11 cellular contexts compared by ENCODE assay signal in the genomic region with DNA sequence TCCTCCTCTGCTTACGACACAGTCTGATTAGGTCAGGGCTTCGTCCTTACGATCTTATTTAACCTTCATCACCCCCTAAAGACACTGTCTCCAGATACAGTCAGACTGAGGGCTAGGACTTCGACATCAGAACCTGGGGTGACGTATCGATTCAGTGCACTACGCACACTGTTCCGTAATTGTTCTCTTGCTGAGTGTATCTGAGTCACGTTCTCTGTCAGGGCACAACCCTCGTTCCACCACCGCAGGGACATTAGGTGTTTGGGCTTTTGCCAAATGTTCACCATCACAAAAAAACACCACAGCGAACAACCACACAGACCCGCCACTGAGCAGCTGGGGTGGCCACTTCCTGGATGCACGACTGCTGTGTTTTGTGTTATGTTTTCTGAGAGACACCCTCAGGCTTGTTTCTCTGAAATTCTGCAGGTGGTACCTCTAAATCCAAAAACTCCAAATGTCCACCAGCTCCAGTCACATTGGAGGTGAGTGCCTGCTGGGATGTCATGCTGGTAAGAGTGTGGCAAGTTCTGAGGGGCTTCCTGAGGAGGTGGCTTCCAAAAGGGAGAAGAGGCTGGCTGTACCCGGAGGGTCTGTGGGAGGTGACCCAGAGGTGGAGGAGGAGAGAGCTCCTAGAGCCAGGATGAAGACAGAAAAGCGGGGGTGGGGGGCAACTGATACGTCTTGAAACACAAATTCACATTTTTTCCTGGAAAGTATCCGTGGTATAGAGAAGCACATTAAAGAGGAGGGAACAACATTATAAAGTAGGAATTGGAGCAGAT.
DNase-seq lines count a peak whose midpoint lies in the region; ATAC-seq, FAIRE-seq and TF ChIP-seq lines count a peak whose summit lies in the region.
"Had no signal": no experiment of that assay in that cellular context is flagged by ENCODE, and none has a peak within 500 bp of the region (broad histone marks: within the 10 kb centered on the region; RNA-seq: fewer than 3 reads in every experiment).

No MANE protein-coding gene starts in this region.

- no peaks in the 10 kb centered on the region for H3K9me3 Mint-ChIP-seq in CD8-positive, alpha-beta memory T cell
- no peaks in the 10 kb centered on the region for H3K9me3 Mint-ChIP-seq in activated naive CD8-positive, alpha-beta T cell (ENCODE audit: low read depth)

- peaks cover 30 to 78% (median 37%) of the 10 kb centered on the region in 3 donors for H3K4me1 Mint-ChIP-seq in CD8-positive, alpha-beta memory T cell
- H3K4me1 Mint-ChIP-seq in activated naive CD8-positive, alpha-beta T cell (ENCODE audit: low read depth), result peaks cover 22% of the 10 kb centered on the region

- H3K4me3 Mint-ChIP-seq in CD8-positive, alpha-beta memory T cell, result peak overlapping the region; percentile 43 to 83 (median 77)
- H3K4me3 Mint-ChIP-seq in activated naive CD8-positive, alpha-beta T cell, result peak overlapping the region; percentile 52

- no peak overlapping the region for H3K4me2 ChIP-seq in osteoblast (ENCODE audit: insufficient read depth, low read length)

- no peak overlapping the region for H2AFZ ChIP-seq in osteoblast (ENCODE audit: low read length)

- peak overlapping the region; percentile 82 to 98 (median 96) for H3K27ac Mint-ChIP-seq in CD8-positive, alpha-beta memory T cell
- no peak overlapping the region for H3K27ac Mint-ChIP-seq in activated naive CD8-positive, alpha-beta T cell

- H3K4me1 ChIP-seq in CD8-positive, alpha-beta memory T cell (ENCODE audit: insufficient read depth, low read length), result peaks cover 37% of the 10 kb centered on the region
- peaks cover 6% of the 10 kb centered on the region for H3K4me1 ChIP-seq in osteoblast (ENCODE audit: insufficient read depth, low read length)
- H3K4me1 ChIP-seq in pancreas, result no peaks in the 10 kb centered on the region

- WGBS in pancreas, 2 donors, result 77 to 90% methylated on average over 18 of the region's 18 CpGs

- no peaks in the 10 kb centered on the region for H3K36me3 Mint-ChIP-seq in CD8-positive, alpha-beta memory T cell
- no peaks in the 10 kb centered on the region for H3K36me3 Mint-ChIP-seq in activated naive CD8-positive, alpha-beta T cell

- no peaks in the 10 kb centered on the region for H3K9me3 ChIP-seq in CD8-positive, alpha-beta memory T cell (ENCODE audit: low read length)
- no peaks in the 10 kb centered on the region for H3K9me3 ChIP-seq in osteoblast (ENCODE audit: low read depth, low read length)
- no peaks in the 10 kb centered on the region for H3K9me3 ChIP-seq in pancreas
- H3K9me3 ChIP-seq: neutrophil had no signal

- H3K27me3 ChIP-seq in CD8-positive, alpha-beta memory T cell (ENCODE audit: insufficient read depth, low read length, poor library complexity, severe bottlenecking), result no peaks in the 10 kb centered on the region
- H3K27me3 ChIP-seq in osteoblast (ENCODE audit: insufficient read depth, low read length) (peaks cover 18% of the 10 kb centered on the region), pancreas (no peaks in the 10 kb centered on the region)

- peaks cover 5 to 17% of the 10 kb centered on the region in 2 donors for H3K27me3 Mint-ChIP-seq in CD8-positive, alpha-beta memory T cell
- H3K27me3 Mint-ChIP-seq in activated naive CD8-positive, alpha-beta T cell, result peaks cover 13% of the 10 kb centered on the region

- ATAC-seq in GM19463 (IDR thresholded peaks at IDR 0.05; ENCODE audit: unreplicated experiment) (no peak), pancreas (no peak), GM19035 (IDR thresholded peaks at IDR 0.05; ENCODE audit: unreplicated experiment) (no peak)

- no peaks in the 10 kb centered on the region for H3K79me2 ChIP-seq in osteoblast (ENCODE audit: insufficient read depth, low read length)

- H3K27ac ChIP-seq in CD8-positive, alpha-beta memory T cell (ENCODE audit: low read depth, low read length), result peak overlapping the region; percentile 38
- H3K27ac ChIP-seq in osteoblast (ENCODE audit: low read depth, low read length), result no peak overlapping the region
- H3K27ac ChIP-seq in pancreas, result no peak overlapping the region
- H3K27ac ChIP-seq: neutrophil had no signal

- TF ChIP-seq CTCF in osteoblast (IDR thresholded peaks at IDR 0.05; ENCODE audit: extremely low read depth, low read depth, low read length) (no peak), pancreas (IDR thresholded peaks at IDR 0.05) (no peak)

- H3K36me3 ChIP-seq in CD8-positive, alpha-beta memory T cell (ENCODE audit: insufficient read depth, low read length), result no peaks in the 10 kb centered on the region
- no peaks in the 10 kb centered on the region for H3K36me3 ChIP-seq in osteoblast (ENCODE audit: insufficient read depth, low read length)
- no peaks in the 10 kb centered on the region for H3K36me3 ChIP-seq in pancreas
- H3K36me3 ChIP-seq: neutrophil had no signal

- intact Hi-C loops in pancreas (cut with DNase I), result no loop called here

- POLR2A ChIA-PET in CD8-positive, alpha-beta memory T cell (lab: Charles Lee), result no interaction called here

- H4K20me1 ChIP-seq in osteoblast (ENCODE audit: insufficient read depth, low read length), result no peaks in the 10 kb centered on the region

- H3K4me3 ChIP-seq in CD8-positive, alpha-beta memory T cell (ENCODE audit: low read length), result no peak overlapping the region
- H3K4me3 ChIP-seq in osteoblast (ENCODE audit: insufficient read depth, low read length) (no peak overlapping the region), pancreas (no peak overlapping the region)

- CTCF ChIA-PET in CD8-positive, alpha-beta memory T cell (lab: Charles Lee), result interaction anchor here (0.9 to 1.2 kb wide), 2 partner anchors 16 to 81 kb away, joined by 3 read pairs; no protein-coding TSS in a partner anchor

- DNase-seq in CD8-positive, alpha-beta memory T cell, result peak; percentile 56 to 90 (median 81)
- DNase-seq in T follicular helper cell (ENCODE audit: low read depth), result peak; percentile 15
- peak; percentile 66 for DNase-seq in osteoblast (ENCODE audit: insufficient read length, low spot score, missing footprints)
- DNase-seq in pancreas, result no peak
- no peak for DNase-seq in NCI-H2029 (lab: John Stamatoyannopoulos, UW)
- DNase-seq: NCI-H1092, PC-3 had no signal

- no peak for FAIRE-seq in pancreas (lab: Jason Lieb, UNC)

Comparison
In these comparisons a context has a peak if more than half of its experiments do, and no peak if none do; other contexts are left out.
1. DNase-seq: peak in CD8-positive, alpha-beta memory T cell (5 of 5), T follicular helper cell (single experiment) and osteoblast (single experiment); none in pancreas (0 of 6) and NCI-H2029 (single experiment).